ENCODE assay signal across 1 cellular context in genomic region chr1:6347641-6348487, GRCh38.
TF ChIP-seq lines count a peak whose summit lies in the region.

No MANE protein-coding gene starts in this region.

TF ChIP-seq in K562, 482 proteins besides CTCF, POLR2A, EP300 and RAD21 (continued from another document and continues in another):
- TF ChIP-seq FOXP4 (CRISPR knock-in tag; IDR thresholded peaks at IDR 0.05; ENCODE audit: borderline replicate concordance), result no peak
- TF ChIP-seq GTF2A2 (tag; IDR thresholded peaks at IDR 0.05), result no peak
- no peak for TF ChIP-seq ZNF12 (CRISPR knock-in tag; IDR thresholded peaks at IDR 0.05)
- TF ChIP-seq STAG1 (CRISPR knock-in tag; IDR thresholded peaks at IDR 0.05; ENCODE audit: borderline replicate concordance), result peak; percentile 92; the same call in 1 of the 2 replicates
- TF ChIP-seq POLR2G (IDR thresholded peaks at IDR 0.05; ENCODE audit: low read depth, low read length), result no peak
- TF ChIP-seq GMEB1 (CRISPR knock-in tag; IDR thresholded peaks at IDR 0.05), result no peak
- TF ChIP-seq RBM22 (IDR thresholded peaks at IDR 0.05; ENCODE audit: low read depth, low read length, poor library complexity, severe bottlenecking), result no peak
- no peak for TF ChIP-seq SPI1 (IDR thresholded peaks at IDR 0.05; ENCODE audit: borderline replicate concordance, low read depth, low read length)
- TF ChIP-seq ZBTB8A (IDR thresholded peaks at IDR 0.05; ENCODE audit: partially characterized antibody), result no peak
- TF ChIP-seq XRCC3 (IDR thresholded peaks at IDR 0.05), result no peak
- TF ChIP-seq SAFB (IDR thresholded peaks at IDR 0.05; ENCODE audit: borderline replicate concordance, low read depth, low read length), result no peak
- TF ChIP-seq ZNF175 (CRISPR knock-in tag; IDR thresholded peaks at IDR 0.05; ENCODE audit: low read depth), result no peak
- no peak for TF ChIP-seq ZBTB9 (CRISPR knock-in tag; IDR thresholded peaks at IDR 0.05)
- TF ChIP-seq SMARCB1 (IDR thresholded peaks at IDR 0.05; ENCODE audit: insufficient read length, low read depth), result no peak
- TF ChIP-seq ZNF134 (CRISPR knock-in tag; conservative IDR thresholded peaks at IDR 0.05), result no peak
- no peak for TF ChIP-seq ZNF23 (CRISPR knock-in tag; IDR thresholded peaks at IDR 0.05)
- no peak for TF ChIP-seq CBFA2T3 (IDR thresholded peaks at IDR 0.05)
- no peak for TF ChIP-seq THRA (IDR thresholded peaks at IDR 0.05)
- no peak for TF ChIP-seq NFATC3 (IDR thresholded peaks at IDR 0.05)
- TF ChIP-seq E4F1 (CRISPR knock-in tag; IDR thresholded peaks at IDR 0.05; ENCODE audit: borderline replicate concordance), result no peak
- TF ChIP-seq ATF7 (IDR thresholded peaks at IDR 0.05), result no peak
- no peak for TF ChIP-seq MTF1 (CRISPR knock-in tag; IDR thresholded peaks at IDR 0.05; ENCODE audit: borderline replicate concordance)
- TF ChIP-seq YY1 (IDR thresholded peaks at IDR 0.05; ENCODE audit: borderline replicate concordance in 1 of 3, control insufficient read depth in 1 of 3, extremely low read depth in 1 of 3, insufficient read depth in 3 of 3, insufficient read length in 1 of 3, insufficient replicate concordance in 2 of 3, low read depth in 1 of 3, low read length in 2 of 3), result no peak
- no peak for TF ChIP-seq ATF2 (CRISPR knock-in tag; IDR thresholded peaks at IDR 0.05)
- TF ChIP-seq PHB (CRISPR knock-in tag; IDR thresholded peaks at IDR 0.05), result no peak
- no peak for TF ChIP-seq MEF2D (tag; conservative IDR thresholded peaks at IDR 0.05; ENCODE audit: low read depth)
- no peak for TF ChIP-seq ZNF696 (CRISPR knock-in tag; conservative IDR thresholded peaks at IDR 0.05)
- no peak for TF ChIP-seq ZNF274 (IDR thresholded peaks at IDR 0.05; ENCODE audit: borderline replicate concordance, low read depth, low read length)
- TF ChIP-seq ZNF143 (CRISPR knock-in tag; IDR thresholded peaks at IDR 0.05), result no peak
- no peak for TF ChIP-seq PBX2 (CRISPR knock-in tag; IDR thresholded peaks at IDR 0.05; ENCODE audit: low read depth)
- no peak for TF ChIP-seq PBX2 (tag; conservative IDR thresholded peaks at IDR 0.05; ENCODE audit: low read depth)
- TF ChIP-seq ZEB2 (IDR thresholded peaks at IDR 0.05), result no peak
- no peak for TF ChIP-seq HMG20B (CRISPR knock-in tag; IDR thresholded peaks at IDR 0.05)
- no peak for TF ChIP-seq ZNF212 (CRISPR knock-in tag; IDR thresholded peaks at IDR 0.05)
- 0 out of 2 replicates have a peak, but pooled peaks have one; percentile 27 for TF ChIP-seq HCFC1 (IDR thresholded peaks at IDR 0.05; ENCODE audit: low read depth, low read length)
- TF ChIP-seq PHF8 (IDR thresholded peaks at IDR 0.05; ENCODE audit: borderline replicate concordance, low read length), result no peak
- TF ChIP-seq ARID2 (IDR thresholded peaks at IDR 0.05), result peak; percentile 94
- no peak for TF ChIP-seq FOXA1 (IDR thresholded peaks at IDR 0.05; ENCODE audit: borderline replicate concordance)
- TF ChIP-seq ETV1 (tag; conservative IDR thresholded peaks at IDR 0.05; ENCODE audit: low read depth), result no peak
- no peak for TF ChIP-seq SREBF1 (IDR thresholded peaks at IDR 0.05; ENCODE audit: borderline replicate concordance, low read depth, low read length)
- TF ChIP-seq TSC22D4 (tag; IDR thresholded peaks at IDR 0.05), result 0 out of 2 replicates have a peak, but pooled peaks have one; percentile 55
- TF ChIP-seq ZNF217 (CRISPR knock-in tag; IDR thresholded peaks at IDR 0.05), result no peak
- TF ChIP-seq SIX5 (IDR thresholded peaks at IDR 0.05; ENCODE audit: borderline replicate concordance in 1 of 2, insufficient read depth in 1 of 2, low read depth in 1 of 2, low read length in 2 of 2), result no peak
- no peak for TF ChIP-seq JUND (IDR thresholded peaks at IDR 0.05; ENCODE audit: borderline replicate concordance, low read depth, low read length)
- no peak; the same call in 2 of the 3 replicates for TF ChIP-seq JUND (tag; IDR thresholded peaks at IDR 0.05; ENCODE audit: borderline replicate concordance, low read depth, low read length)
- TF ChIP-seq MCM3 (IDR thresholded peaks at IDR 0.05), result no peak
- no peak; a peak in 1 of 4 replicates for TF ChIP-seq MLLT1 (IDR thresholded peaks at IDR 0.05)
- TF ChIP-seq PURB (CRISPR knock-in tag; IDR thresholded peaks at IDR 0.05; ENCODE audit: low read depth), result no peak
- no peak for TF ChIP-seq ATF1 (CRISPR knock-in tag; IDR thresholded peaks at IDR 0.05)
- peak; percentile 42; the same call in 1 of the 2 replicates for TF ChIP-seq ATF1 (tag; IDR thresholded peaks at IDR 0.05)
- TF ChIP-seq HNRNPUL1 (IDR thresholded peaks at IDR 0.05; ENCODE audit: low read length), result no peak
- no peak for TF ChIP-seq KHSRP (IDR thresholded peaks at IDR 0.05)
- no peak for TF ChIP-seq ZNF717 (CRISPR knock-in tag; IDR thresholded peaks at IDR 0.05)
- no peak for TF ChIP-seq KDM1A (IDR thresholded peaks at IDR 0.05)
- no peak for TF ChIP-seq CREB3L1 (IDR thresholded peaks at IDR 0.05; ENCODE audit: borderline replicate concordance, low read depth)
- no peak for TF ChIP-seq LEF1 (IDR thresholded peaks at IDR 0.05)
- TF ChIP-seq NUFIP1 (IDR thresholded peaks at IDR 0.05; ENCODE audit: partially characterized antibody), result no peak
- TF ChIP-seq BRD9 (IDR thresholded peaks at IDR 0.05; ENCODE audit: low read depth, partially characterized antibody), result no peak
- TF ChIP-seq LARP7 (IDR thresholded peaks at IDR 0.05), result peak; percentile 64; the same call in 1 of the 2 replicates
- TF ChIP-seq SMC3 (conservative IDR thresholded peaks at IDR 0.05; ENCODE audit: insufficient read depth, low read depth, low read length), result peak; percentile 96
